Comparison of ENCODE assay signal across 8 cellular contexts in the genomic region with DNA sequence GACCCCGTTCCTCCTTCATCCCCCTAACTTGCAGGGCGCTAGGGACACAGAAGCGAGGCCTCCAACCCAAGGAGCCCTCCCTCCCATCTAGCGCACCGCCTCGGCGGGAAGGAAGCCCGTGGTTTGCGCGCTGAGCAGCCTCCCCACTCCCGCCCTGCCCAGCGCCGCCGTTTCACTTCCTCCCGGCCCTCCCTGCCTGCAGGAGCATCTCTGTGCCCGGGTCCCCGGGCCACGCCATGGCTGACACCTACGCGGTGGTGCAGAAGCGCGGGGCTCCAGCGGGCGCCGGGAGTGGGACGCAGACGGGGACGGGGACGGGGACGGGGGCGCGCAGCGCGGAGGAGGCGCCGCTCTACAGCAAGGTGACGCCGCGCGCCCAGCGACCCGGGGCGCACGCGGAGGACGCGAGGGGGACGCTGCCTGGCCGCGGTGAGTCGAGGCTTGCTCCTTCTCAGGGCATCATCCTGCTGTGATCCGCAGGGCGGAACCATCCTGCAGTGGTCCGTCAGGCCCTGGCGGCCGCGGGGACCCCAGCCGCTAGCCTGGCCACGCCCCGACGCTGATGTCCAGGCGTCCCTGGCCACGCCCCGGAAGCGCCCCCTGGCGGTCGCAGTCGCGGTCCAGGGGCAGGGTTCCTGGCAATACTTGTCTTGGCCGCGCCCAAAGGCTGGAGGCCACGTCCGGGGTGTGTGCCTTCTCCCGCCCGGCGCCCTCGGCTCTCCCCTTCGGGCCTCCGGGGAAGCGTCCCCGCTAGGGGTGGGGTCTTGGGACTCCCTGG. TPM values are rescaled to one million over a fixed set of nuclear protein-coding genes. Genes with fewer than 3 reads are reported as not detected.
DNase-seq lines count a peak whose midpoint lies in the region; ATAC-seq and TF ChIP-seq lines count a peak whose summit lies in the region.

No MANE protein-coding gene starts in this region.

- H3K27ac Mint-ChIP-seq in endodermal cell = peak overlapping the region; percentile 86
- peak overlapping the region; percentile 90 for H3K27ac Mint-ChIP-seq in mesothelial cell of epicardium

- H3K4me1 Mint-ChIP-seq in endodermal cell (peaks cover 12% of the 10 kb centered on the region), mesothelial cell of epicardium (peaks cover 20% of the 10 kb centered on the region)

- H3K9me3 Mint-ChIP-seq in endodermal cell = no peaks in the 10 kb centered on the region
- H3K9me3 Mint-ChIP-seq in mesothelial cell of epicardium = peaks cover 5% of the 10 kb centered on the region

- H3K27ac ChIP-seq in endodermal cell (ENCODE audit: low read depth, low read length) = no peak overlapping the region

- H3K27me3 Mint-ChIP-seq in endodermal cell (ENCODE audit: insufficient read depth) (peaks cover under 1% of the 10 kb centered on the region), mesothelial cell of epicardium (ENCODE audit: low read depth) (peaks cover 2% of the 10 kb centered on the region)

- no peaks in the 10 kb centered on the region for H3K27me3 ChIP-seq in endodermal cell (ENCODE audit: control insufficient read depth, insufficient read depth, low read length, poor library complexity, severe bottlenecking)

- H3K9me3 ChIP-seq in endodermal cell (ENCODE audit: control insufficient read depth, low read length) = no peaks in the 10 kb centered on the region

- peak overlapping the region; percentile 86 for H3K4me3 ChIP-seq in endodermal cell (ENCODE audit: low read length)

- H3K36me3 Mint-ChIP-seq in endodermal cell (ENCODE audit: low read depth) (peaks cover 25% of the 10 kb centered on the region), mesothelial cell of epicardium (peaks cover 14% of the 10 kb centered on the region)

- TF ChIP-seq CTCF in endodermal cell (conservative IDR thresholded peaks at IDR 0.05) (peak; percentile 100), mesothelial cell of epicardium (IDR thresholded peaks at IDR 0.05; ENCODE audit: unreplicated experiment) (peak; percentile 98)

- peak overlapping the region; percentile 81 for H3K4me3 Mint-ChIP-seq in endodermal cell
- peak overlapping the region; percentile 86 for H3K4me3 Mint-ChIP-seq in mesothelial cell of epicardium

- DNase-seq in C1 segment of cervical spinal cord (lab: John Stamatoyannopoulos, UW) (peak; percentile 26 to 89 (median 76)), NCI-H748 treated with DMSO at 0.1 percent for 48 hours (lab: John Stamatoyannopoulos, UW) (peak; percentile 33), endodermal cell (peak; percentile 98), mesothelial cell of epicardium (ENCODE audit: low spot score in 2 of 2, unreplicated experiment in 2 of 2) (peak; percentile 79 to 91)
- DNase-seq in activated CD8-positive, alpha-beta memory T cell treated with anti-CD3 and anti-CD28 coated beads for 4 hours (ENCODE audit: low read depth in 2 of 2) = peak; percentile 18 to 31
- DNase-seq in stimulated activated CD8-positive, alpha-beta memory T cell treated with anti-CD3 and anti-CD28 coated beads, Interleukin-2, amount 100 ng/mL, for 1 hour (ENCODE audit: low read depth in 2 of 2) = peak; percentile 42 to 50

- WGBS in endodermal cell (ENCODE audit: insufficient coverage in 1 of 2, insufficient read length in 1 of 2), 2 experiments = 0 to 2% methylated on average over 35 to 81 of the region's 81 CpGs

- H3K9ac ChIP-seq in endodermal cell (ENCODE audit: extremely low read depth, low read length, poor library complexity, severe bottlenecking) = peak overlapping the region; percentile 19

- H3K4me1 ChIP-seq in endodermal cell (ENCODE audit: control insufficient read depth, insufficient read depth, low read length) = peaks cover 4% of the 10 kb centered on the region

- peak; percentile 71 for ATAC-seq in GM19025 (IDR thresholded peaks at IDR 0.05; ENCODE audit: low read depth, unreplicated experiment)
- peak; percentile 74 for ATAC-seq in HG03175 (IDR thresholded peaks at IDR 0.05; ENCODE audit: unreplicated experiment)

- no peaks in the 10 kb centered on the region for H3K36me3 ChIP-seq in endodermal cell (ENCODE audit: control insufficient read depth, insufficient read depth, low read length)

RNA-seq across cellular contexts. Expression of a gene that starts 16.4 kb away (rescaled TPM):
- total RNA-seq in endodermal cell = 10 to 100 TPM; 16.4 to 19.6 TPM
- 15.1 TPM for polyA plus RNA-seq in endodermal cell (2013, experiment 1 of 2)
- polyA plus RNA-seq in endodermal cell (2013, experiment 2 of 2) = 13.8 TPM
- 20.1 to 23.2 TPM (median 21.3 TPM) in 3 replicates for total RNA-seq in mesothelial cell of epicardium

RNA-seq across cellular contexts. Expression of a gene that starts 29.5 kb away (rescaled TPM):
- 10 to 100 TPM; 47.1 to 55.1 TPM for total RNA-seq in endodermal cell
- 38.5 TPM for polyA plus RNA-seq in endodermal cell (2013, experiment 1 of 2)
- polyA plus RNA-seq in endodermal cell (2013, experiment 2 of 2) = 36.8 TPM
- total RNA-seq in mesothelial cell of epicardium = 41.7 to 46.9 TPM (median 46.9 TPM) in 3 replicates

Comparison
In these comparisons a context has a peak if more than half of its experiments do, and no peak if none do; other contexts are left out.
1. DNase-seq: peak in every context shown above with its lines; median percentile 98 in endodermal cell; 85 in mesothelial cell of epicardium; 76 in C1 segment of cervical spinal cord; 46 in stimulated activated CD8-positive, alpha-beta memory T cell treated with anti-CD3 and anti-CD28 coated beads, Interleukin-2, amount 100 ng/mL, for 1 hour; 33 in NCI-H748 treated with DMSO at 0.1 percent for 48 hours; 24 in activated CD8-positive, alpha-beta memory T cell treated with anti-CD3 and anti-CD28 coated beads for 4 hours.